ENCODE assay signal across 8 cellular contexts in genomic region chr10:31961264-31961663, GRCh38. TPM values are rescaled to one million over a fixed set of nuclear protein-coding genes. Genes with fewer than 3 reads are reported as not detected.
A peak's percentile ranks its signal among the peaks of the same experiment; 100 is the strongest.
DNase-seq lines count a peak whose midpoint lies in the region; ATAC-seq, FAIRE-seq and TF ChIP-seq lines count a peak whose summit lies in the region.

No MANE protein-coding gene starts in this region.

- H3K27ac ChIP-seq in A549, result peak overlapping the region; percentile 6 to 60; a peak in 4 of 6 replicates

- no TSS peak for BruUV-seq in MCF 10A (replicated peaks; lab: Mats Ljungman, UMichigan)

- peaks cover 24% of the 10 kb centered on the region for H3K4me1 ChIP-seq in A549

- H3K27ac Mint-ChIP-seq in MCF 10A (ENCODE audit: low read depth, unreplicated experiment), result peak overlapping the region; percentile 57

- in situ Hi-C loops in GM13977 (cut with MboI; ENCODE audit: low pct_unique_long_range_greater_than_20kb, low sequenced_read_pairs, unreplicated experiment), result no loop called here

- H3K27me3 Mint-ChIP-seq in MCF 10A (ENCODE audit: insufficient read depth, unreplicated experiment), result no peaks in the 10 kb centered on the region

- TF ChIP-seq EP300 in A549 (IDR thresholded peaks at IDR 0.05), result no peak

- no peak for TF ChIP-seq POLR2A in A549 (IDR thresholded peaks at IDR 0.05; ENCODE audit: low read length)

- 24% methylated on average over 4 of the region's 4 CpGs for WGBS in A549 (ENCODE audit: missing lambda C conversion rate)

- no peak for TF ChIP-seq CTCF in A549 (IDR thresholded peaks at IDR 0.05)
- no peak for TF ChIP-seq CTCF in MCF 10A (IDR thresholded peaks at IDR 0.05; ENCODE audit: unreplicated experiment)
- TF ChIP-seq CTCF in GM13977 (IDR thresholded peaks at IDR 0.05; ENCODE audit: extremely low read depth, insufficient read depth, missing control alignments), result no peak

- H3K4me2 ChIP-seq in A549, result peak overlapping the region; percentile 63

- POLR2A ChIA-PET in A549 (lab: Yijun Ruan, JAX) (no interaction called here), MCF 10A (lab: Yijun Ruan, JAX) (interaction anchor here (1.0 to 1.7 kb wide), 4 partner anchors 8 to 99 kb away, joined by 3 to 6 read pairs (median 4); no protein-coding TSS in a partner anchor), HEK293T (lab: Yijun Ruan, JAX) (no interaction called here)

- H3K4me3 ChIP-seq in A549, result no peak overlapping the region

- DNase-seq in A549 (ENCODE audit: low read depth in 1 of 2, low spot score in 1 of 2), result no peak
- DNase-seq in NCI-H2107 treated with DMSO at 0.1 percent for 48 hours (lab: John Stamatoyannopoulos, UW; ENCODE audit: unreplicated experiment), result peak; percentile 63
- DNase-seq in MCF 10A (ENCODE audit: unreplicated experiment), result peak; percentile 73
- DNase-seq in stimulated activated CD4-positive, alpha-beta T cell treated with anti-CD3 and anti-CD28 coated beads, Interleukin-4, amount 100 ng/mL, for 1 hour, result no peak
- DNase-seq in HEK293T (ENCODE audit: extremely low spot score), result no peak
- DNase-seq in GM13977 (ENCODE audit: low spot score), result no peak

- peak overlapping the region; percentile 74 for H3K4me3 Mint-ChIP-seq in MCF 10A (ENCODE audit: unreplicated experiment)

- ATAC-seq in A549 (peak in 1 of 2 experiments; percentile 16; a peak in 1 of 6 replicates), GM19351 (IDR thresholded peaks at IDR 0.05; ENCODE audit: unreplicated experiment) (peak; percentile 24), HG03196 (IDR thresholded peaks at IDR 0.05; ENCODE audit: unreplicated experiment) (no peak)

- intact Hi-C loops in MCF 10A (cut with micrococcal nuclease), result no loop called here

- H3K36me3 Mint-ChIP-seq in MCF 10A (ENCODE audit: insufficient read depth, unreplicated experiment), result no peaks in the 10 kb centered on the region

- CTCF ChIA-PET in A549 (lab: Yijun Ruan, JAX) (interaction anchor here (1.2 to 2.2 kb wide), 4 partner anchors 11 to 249 kb away, joined by 3 to 6 read pairs (median 4); no protein-coding TSS in a partner anchor), MCF 10A (lab: Yijun Ruan, JAX) (interaction anchor here (0.5 to 1.2 kb wide), 4 partner anchors 24 to 206 kb away, joined by 3 to 5 read pairs (median 3); no protein-coding TSS in a partner anchor), HEK293T (lab: Yijun Ruan, JAX) (no interaction called here)

- H3K4me1 Mint-ChIP-seq in MCF 10A (ENCODE audit: insufficient read depth, unreplicated experiment), result peaks cover 34% of the 10 kb centered on the region

- peaks cover 3% of the 10 kb centered on the region for H3K9me3 Mint-ChIP-seq in MCF 10A (ENCODE audit: unreplicated experiment)

- H3K9me3 ChIP-seq in A549, result no peaks in the 10 kb centered on the region

- FAIRE-seq in A549 (lab: Jason Lieb, UNC), result no peak

- TF ChIP-seq RAD21 in A549 (conservative IDR thresholded peaks at IDR 0.05 in 1 of 2, IDR thresholded peaks at IDR 0.05 in 1 of 2), result no peak

TF ChIP-seq in A549, 52 proteins besides CTCF, POLR2A, EP300 and RAD21 (continues in another document):
- TF ChIP-seq RCOR1 (IDR thresholded peaks at IDR 0.05; ENCODE audit: low read depth, low read length) (no peak), TFCP2L1 (CRISPR knock-in tag; IDR thresholded peaks at IDR 0.05) (no peak), NFE2L2 (conservative IDR thresholded peaks at IDR 0.05; ENCODE audit: low read length) (no peak), E2F6 (IDR thresholded peaks at IDR 0.05; ENCODE audit: borderline replicate concordance, low read depth) (no peak), EHF (CRISPR knock-in tag; IDR thresholded peaks at IDR 0.05) (no peak), FOSB (CRISPR knock-in tag; IDR thresholded peaks at IDR 0.05) (no peak), REST (IDR thresholded peaks at IDR 0.05) (no peak)

TF ChIP-seq in HEK293T, 16 proteins besides CTCF, POLR2A, EP300 and RAD21:
- no peak for TF ChIP-seq BHLHE40 (IDR thresholded peaks at IDR 0.05; ENCODE audit: borderline replicate concordance)
- no peak for TF ChIP-seq SUZ12 (IDR thresholded peaks at IDR 0.05)

RNA-seq across cellular contexts. Expression of gene ARHGAP12, which starts 32.6 kb away (rescaled TPM):
- polyA plus RNA-seq in A549 (2011; rRNA removed), result 39.0 and 49.3 TPM in 2 replicates
- polyA plus RNA-seq in A549 (2012; cell fraction: cytosol; rRNA removed), result 6.3 and 7.7 TPM in 2 replicates
- 6.2 and 12.8 TPM in 2 replicates for polyA plus RNA-seq in A549 (2012; cell fraction: nucleus; rRNA removed)
- 22.1 to 26.9 TPM (median 24.8 TPM) in 3 replicates for polyA plus RNA-seq in A549 (2017; fragmentation: RNase III; extraction: RNeasy Plus Mini Kit Qiagen cat#74134 plus additional on column Dnase treatment)
- polyA minus RNA-seq in A549 (2011; rRNA and poly(A)+ RNA removed), result 32.2 and 32.4 TPM in 2 replicates
- total RNA-seq in MCF 10A (2022), result 25.8 and 26.0 TPM in 2 replicates

Comparison
In these comparisons a context has a peak if more than half of its experiments do, and no peak if none do; other contexts are left out.
1. DNase-seq: peak in NCI-H2107 treated with DMSO at 0.1 percent for 48 hours (single experiment) and MCF 10A (single experiment); none in A549 (0 of 2), stimulated activated CD4-positive, alpha-beta T cell treated with anti-CD3 and anti-CD28 coated beads, Interleukin-4, amount 100 ng/mL, for 1 hour (single experiment), HEK293T (single experiment) and GM13977 (single experiment).